In the genomic region with DNA sequence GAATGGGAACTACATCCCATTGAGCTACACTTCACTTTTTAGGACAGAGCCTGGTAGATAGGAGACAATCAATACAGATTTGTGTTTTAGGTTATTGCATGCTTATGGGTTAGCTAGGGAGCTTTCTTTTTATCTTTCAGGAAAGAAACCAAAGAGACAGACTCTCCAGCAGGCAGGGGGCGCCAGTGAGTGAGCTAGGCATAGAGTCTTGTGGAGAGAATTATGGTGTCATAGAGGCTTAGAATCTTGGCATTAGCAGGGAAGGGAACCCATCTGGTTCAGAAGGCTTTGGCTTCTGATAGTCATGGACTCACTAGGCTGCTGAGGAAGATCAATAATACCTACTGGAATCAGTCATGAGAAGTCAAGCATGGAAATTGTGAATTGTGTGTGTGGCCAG, we compare ENCODE assay signal across 1 cellular context.
TF ChIP-seq lines count a peak whose summit lies in the region.

A gene with protein sequence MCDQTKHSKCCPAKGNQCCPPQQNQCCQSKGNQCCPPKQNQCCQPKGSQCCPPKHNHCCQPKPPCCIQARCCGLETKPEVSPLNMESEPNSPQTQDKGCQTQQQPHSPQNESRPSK (plus strand): TSS at position 281 of the 400 bp plus-strand sequence. CDS start 6,101 bp downstream, outside the sequence.

TF ChIP-seq in GM23338, 12 proteins besides CTCF, POLR2A, EP300 and RAD21 (continued from another document):
- TF ChIP-seq, protein P1, sequence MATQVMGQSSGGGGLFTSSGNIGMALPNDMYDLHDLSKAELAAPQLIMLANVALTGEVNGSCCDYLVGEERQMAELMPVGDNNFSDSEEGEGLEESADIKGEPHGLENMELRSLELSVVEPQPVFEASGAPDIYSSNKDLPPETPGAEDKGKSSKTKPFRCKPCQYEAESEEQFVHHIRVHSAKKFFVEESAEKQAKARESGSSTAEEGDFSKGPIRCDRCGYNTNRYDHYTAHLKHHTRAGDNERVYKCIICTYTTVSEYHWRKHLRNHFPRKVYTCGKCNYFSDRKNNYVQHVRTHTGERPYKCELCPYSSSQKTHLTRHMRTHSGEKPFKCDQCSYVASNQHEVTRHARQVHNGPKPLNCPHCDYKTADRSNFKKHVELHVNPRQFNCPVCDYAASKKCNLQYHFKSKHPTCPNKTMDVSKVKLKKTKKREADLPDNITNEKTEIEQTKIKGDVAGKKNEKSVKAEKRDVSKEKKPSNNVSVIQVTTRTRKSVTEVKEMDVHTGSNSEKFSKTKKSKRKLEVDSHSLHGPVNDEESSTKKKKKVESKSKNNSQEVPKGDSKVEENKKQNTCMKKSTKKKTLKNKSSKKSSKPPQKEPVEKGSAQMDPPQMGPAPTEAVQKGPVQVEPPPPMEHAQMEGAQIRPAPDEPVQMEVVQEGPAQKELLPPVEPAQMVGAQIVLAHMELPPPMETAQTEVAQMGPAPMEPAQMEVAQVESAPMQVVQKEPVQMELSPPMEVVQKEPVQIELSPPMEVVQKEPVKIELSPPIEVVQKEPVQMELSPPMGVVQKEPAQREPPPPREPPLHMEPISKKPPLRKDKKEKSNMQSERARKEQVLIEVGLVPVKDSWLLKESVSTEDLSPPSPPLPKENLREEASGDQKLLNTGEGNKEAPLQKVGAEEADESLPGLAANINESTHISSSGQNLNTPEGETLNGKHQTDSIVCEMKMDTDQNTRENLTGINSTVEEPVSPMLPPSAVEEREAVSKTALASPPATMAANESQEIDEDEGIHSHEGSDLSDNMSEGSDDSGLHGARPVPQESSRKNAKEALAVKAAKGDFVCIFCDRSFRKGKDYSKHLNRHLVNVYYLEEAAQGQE (IDR thresholded peaks at IDR 0.05; ENCODE audit: unreplicated experiment) = no peak
- TF ChIP-seq, protein P2, sequence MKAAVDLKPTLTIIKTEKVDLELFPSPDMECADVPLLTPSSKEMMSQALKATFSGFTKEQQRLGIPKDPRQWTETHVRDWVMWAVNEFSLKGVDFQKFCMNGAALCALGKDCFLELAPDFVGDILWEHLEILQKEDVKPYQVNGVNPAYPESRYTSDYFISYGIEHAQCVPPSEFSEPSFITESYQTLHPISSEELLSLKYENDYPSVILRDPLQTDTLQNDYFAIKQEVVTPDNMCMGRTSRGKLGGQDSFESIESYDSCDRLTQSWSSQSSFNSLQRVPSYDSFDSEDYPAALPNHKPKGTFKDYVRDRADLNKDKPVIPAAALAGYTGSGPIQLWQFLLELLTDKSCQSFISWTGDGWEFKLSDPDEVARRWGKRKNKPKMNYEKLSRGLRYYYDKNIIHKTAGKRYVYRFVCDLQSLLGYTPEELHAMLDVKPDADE (IDR thresholded peaks at IDR 0.05) = no peak
- no peak for TF ChIP-seq ZNF114 (CRISPR knock-in tag; IDR thresholded peaks at IDR 0.05)
- no peak for TF ChIP-seq NANOG (IDR thresholded peaks at IDR 0.05; ENCODE audit: borderline replicate concordance)
- TF ChIP-seq ZNF331 (CRISPR knock-in tag; IDR thresholded peaks at IDR 0.05; ENCODE audit: low read depth) = no peak
